1 cellular context compared by ENCODE assay signal in the genomic region with DNA sequence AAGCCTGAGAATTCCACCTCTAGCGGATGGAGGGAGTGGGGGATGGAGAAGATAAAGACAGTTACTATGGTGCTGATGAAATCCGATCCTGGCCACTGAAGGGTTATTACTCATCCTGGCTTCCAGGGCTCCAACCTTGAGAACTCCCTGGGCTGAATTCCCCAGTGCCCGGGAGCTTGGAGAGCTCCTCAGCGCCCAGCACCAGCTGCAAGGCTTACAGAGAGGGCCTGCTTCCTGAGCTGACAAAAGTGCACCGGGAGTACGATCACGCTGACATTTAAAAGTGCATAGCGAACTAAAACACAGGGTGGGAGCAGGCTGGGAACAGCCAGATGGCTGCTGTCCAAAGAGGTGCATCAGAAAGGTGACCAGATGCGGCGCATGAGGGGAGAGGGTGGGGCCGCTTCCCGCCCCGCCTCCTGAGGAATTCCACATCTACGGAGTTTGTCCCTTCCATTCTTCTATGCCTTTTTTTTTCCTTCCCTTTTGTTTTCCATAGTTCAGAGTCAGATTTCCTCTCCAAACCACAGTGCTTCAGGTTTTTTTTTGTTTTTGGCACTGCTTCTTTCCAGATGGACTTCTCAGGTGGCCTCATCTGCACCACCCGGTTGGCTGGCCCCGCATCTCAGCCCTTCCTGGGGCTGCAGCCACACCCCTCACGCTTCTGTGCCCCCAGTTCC.
TF ChIP-seq lines count a peak whose summit lies in the region.

No MANE protein-coding gene starts in this region.

TF ChIP-seq in endothelial cell of umbilical vein, 7 proteins besides CTCF, POLR2A, EP300 and RAD21 (continued from another document):
- no peak for TF ChIP-seq EZH2 (IDR thresholded peaks at IDR 0.05; ENCODE audit: borderline replicate concordance, low read depth, low read length, severe bottlenecking)
- TF ChIP-seq, protein P1, sequence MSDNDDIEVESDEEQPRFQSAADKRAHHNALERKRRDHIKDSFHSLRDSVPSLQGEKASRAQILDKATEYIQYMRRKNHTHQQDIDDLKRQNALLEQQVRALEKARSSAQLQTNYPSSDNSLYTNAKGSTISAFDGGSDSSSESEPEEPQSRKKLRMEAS (IDR thresholded peaks at IDR 0.05; ENCODE audit: insufficient read depth, insufficient read length): no peak
- TF ChIP-seq MYC (IDR thresholded peaks at IDR 0.05; ENCODE audit: low read depth, low read length): no peak
- TF ChIP-seq POLR2AphosphoS5 (IDR thresholded peaks at IDR 0.05; ENCODE audit: insufficient read depth, low read depth, low read length): no peak
- TF ChIP-seq JUN (IDR thresholded peaks at IDR 0.05; ENCODE audit: borderline replicate concordance, insufficient read depth, insufficient read length, low read depth): no peak
